8 cellular contexts compared by ENCODE assay signal in the genomic region with DNA sequence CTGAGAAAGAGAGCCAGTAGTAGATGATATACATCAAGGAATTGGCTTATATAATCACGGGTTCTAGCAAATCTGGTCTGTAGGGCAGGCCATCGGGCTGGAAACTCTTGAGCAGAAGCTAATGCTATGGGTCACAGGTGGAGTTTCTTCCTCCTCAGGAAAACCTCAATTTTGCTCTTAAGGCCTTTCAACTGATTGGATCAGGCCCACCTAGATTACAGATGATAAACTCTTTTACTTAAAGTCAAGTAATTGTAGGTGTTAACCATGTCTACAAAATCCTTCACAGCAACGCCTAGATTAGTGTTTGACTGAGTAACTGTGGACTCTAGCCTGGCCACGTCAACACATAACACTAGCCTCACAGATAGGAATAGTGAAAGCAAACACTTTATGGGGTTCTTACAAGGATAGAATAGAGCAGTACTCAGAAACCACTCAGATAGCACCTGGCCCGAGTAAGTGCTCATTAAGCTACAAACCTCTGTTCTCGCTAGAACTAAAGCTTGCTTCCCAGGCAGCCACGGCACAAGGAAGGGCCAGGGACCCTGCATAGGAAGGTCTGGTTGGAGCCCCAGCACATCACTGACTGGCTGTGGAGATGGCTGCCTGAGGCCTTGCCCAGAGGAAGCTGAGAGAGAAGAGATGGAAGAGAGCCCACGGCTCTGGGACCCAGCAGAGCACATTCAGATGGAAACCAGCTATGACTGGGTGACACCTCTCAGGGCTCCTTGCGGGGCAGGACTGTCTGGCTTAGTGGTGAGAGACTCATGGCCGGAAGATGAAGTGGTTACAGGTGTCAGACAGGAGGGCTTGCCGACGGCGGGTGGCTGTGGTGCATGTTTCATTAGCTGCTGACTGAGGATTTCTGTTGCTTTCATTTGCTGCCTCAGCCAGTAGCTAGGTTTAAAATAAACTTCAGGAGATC.
DNase-seq lines count a peak whose midpoint lies in the region; ATAC-seq lines count a peak whose summit lies in the region.

No MANE protein-coding gene starts in this region.

- H3K27ac Mint-ChIP-seq in natural killer cell treated with Interleukin-12 subunit alpha and Interleukin-12 subunit beta and Interleukin-15 and Interleukin-18, amount 100 ng/mL, for 72 hours: peak overlapping the region; percentile 54 to 68

- peaks cover 18 to 33% of the 10 kb centered on the region in 2 donors for H3K27me3 Mint-ChIP-seq in natural killer cell treated with Interleukin-12 subunit alpha and Interleukin-12 subunit beta and Interleukin-15 and Interleukin-18, amount 100 ng/mL, for 72 hours

- H3K36me3 Mint-ChIP-seq in natural killer cell treated with Interleukin-12 subunit alpha and Interleukin-12 subunit beta and Interleukin-15 and Interleukin-18, amount 100 ng/mL, for 72 hours: peaks cover 4% of the 10 kb centered on the region

- peak; percentile 86 for DNase-seq in activated CD8-positive, alpha-beta memory T cell treated with anti-CD3 and anti-CD28 coated beads for 24 hours
- peak; percentile 92 for DNase-seq in natural killer cell treated with Interleukin-12 subunit alpha and Interleukin-12 subunit beta and Interleukin-15 and Interleukin-18, amount 100 ng/mL, for 72 hours (ENCODE audit: low spot score)
- no peak for DNase-seq in dedifferentiated amniotic fluid mesenchymal stem cell (ENCODE audit: extremely low spot score)
- no peak for DNase-seq in NCI-H526 treated with DMSO at 0.1 percent for 48 hours (lab: John Stamatoyannopoulos, UW)
- DNase-seq in NCI-H1930 (lab: John Stamatoyannopoulos, UW): no peak
- no peak for DNase-seq in cerebellar nuclear complex (lab: John Stamatoyannopoulos, UW)

- H3K4me3 Mint-ChIP-seq in natural killer cell treated with Interleukin-12 subunit alpha and Interleukin-12 subunit beta and Interleukin-15 and Interleukin-18, amount 100 ng/mL, for 72 hours: peak overlapping the region; percentile 48

- H3K4me1 Mint-ChIP-seq in natural killer cell treated with Interleukin-12 subunit alpha and Interleukin-12 subunit beta and Interleukin-15 and Interleukin-18, amount 100 ng/mL, for 72 hours (ENCODE audit: low read depth in 2 of 2): peaks cover 10 to 13% of the 10 kb centered on the region in 2 donors

- peak; percentile 99 for ATAC-seq in GM19455 (IDR thresholded peaks at IDR 0.05; ENCODE audit: unreplicated experiment)
- peak; percentile 93 for ATAC-seq in HG03457 (IDR thresholded peaks at IDR 0.05; ENCODE audit: unreplicated experiment)
- ATAC-seq in natural killer cell treated with Interleukin-12 subunit alpha and Interleukin-12 subunit beta and Interleukin-15 and Interleukin-18, amount 100 ng/mL, for 72 hours: peak; percentile 99

- H3K9me3 Mint-ChIP-seq in natural killer cell treated with Interleukin-12 subunit alpha and Interleukin-12 subunit beta and Interleukin-15 and Interleukin-18, amount 100 ng/mL, for 72 hours: no peaks in the 10 kb centered on the region

Comparison
In these comparisons a context has a peak if more than half of its experiments do, and no peak if none do; other contexts are left out.
1. DNase-seq: peak in activated CD8-positive, alpha-beta memory T cell treated with anti-CD3 and anti-CD28 coated beads for 24 hours (single experiment) and natural killer cell treated with Interleukin-12 subunit alpha and Interleukin-12 subunit beta and Interleukin-15 and Interleukin-18, amount 100 ng/mL, for 72 hours (single experiment); none in dedifferentiated amniotic fluid mesenchymal stem cell (single experiment), NCI-H526 treated with DMSO at 0.1 percent for 48 hours (single experiment), NCI-H1930 (0 of 2) and cerebellar nuclear complex (0 of 2).
2. Peak in every context shown above with its lines, with median percentiles within 50 percentile points of each other: ATAC-seq.